16 cellular contexts compared by ENCODE assay signal in the genomic region with DNA sequence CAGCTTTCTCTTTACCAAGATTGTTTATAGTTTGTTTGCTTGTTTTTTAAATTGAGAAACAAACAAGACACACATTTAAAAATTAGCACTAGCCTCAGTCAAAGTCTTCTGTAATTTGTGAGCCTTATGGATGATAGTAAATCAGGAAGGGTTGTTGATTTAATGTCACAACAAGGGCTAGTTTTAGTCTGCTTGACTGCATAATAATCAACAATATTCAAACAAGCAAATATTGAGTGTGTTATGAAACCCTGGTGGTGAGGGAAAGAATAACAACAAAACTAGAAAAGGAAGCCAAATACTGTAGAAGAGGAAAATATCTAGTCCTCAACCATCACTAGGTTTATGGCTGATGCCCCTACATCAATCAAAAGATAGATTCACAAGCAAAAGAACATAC.
DNase-seq lines count a peak whose midpoint lies in the region; ATAC-seq and TF ChIP-seq lines count a peak whose summit lies in the region.
"Had no signal": no experiment of that assay in that cellular context is flagged by ENCODE, and none has a peak within 500 bp of the region (broad histone marks: within the 10 kb centered on the region; RNA-seq: fewer than 3 reads in every experiment).

No MANE protein-coding gene starts in this region.

- H3K27ac ChIP-seq in RWPE1 (no peak overlapping the region), foreskin keratinocyte (no peak overlapping the region)
- no peak overlapping the region for H3K27ac ChIP-seq in naive thymus-derived CD4-positive, alpha-beta T cell (ENCODE audit: low read depth, low read length)
- H3K27ac ChIP-seq: esophagus squamous epithelium had no signal

- H3K27me3 Mint-ChIP-seq in naive thymus-derived CD4-positive, alpha-beta T cell, result peaks cover 8 to 24% (median 10%) of the 10 kb centered on the region in 5 donors

- H3K27ac Mint-ChIP-seq in naive thymus-derived CD4-positive, alpha-beta T cell, result no peak overlapping the region
- H3K27ac Mint-ChIP-seq: T-cell had no signal

- intact Hi-C loops in naive thymus-derived CD4-positive, alpha-beta T cell (cut with micrococcal nuclease), result no loop called here

- H3K4me3 Mint-ChIP-seq in naive thymus-derived CD4-positive, alpha-beta T cell, result no peak overlapping the region
- H3K4me3 Mint-ChIP-seq: T-cell had no signal

- no peak for DNase-seq in BJ (ENCODE audit: low read depth)
- no peak for DNase-seq in RWPE1 (ENCODE audit: low spot score)
- DNase-seq in foreskin keratinocyte, result no peak
- DNase-seq in naive thymus-derived CD4-positive, alpha-beta T cell, result no peak
- DNase-seq in NCI-H2107 treated with DMSO at 0.1 percent for 48 hours (lab: John Stamatoyannopoulos, UW; ENCODE audit: unreplicated experiment), result no peak
- DNase-seq in HEK293T (ENCODE audit: extremely low spot score), result no peak
- DNase-seq: activated T-cell treated with anti-CD3 and anti-CD28 coated beads for 4 hours, esophagus squamous epithelium, KBM-7, NCI-H2029 treated with DMSO at 0.1 percent for 48 hours, T-cell had no signal

- peaks cover 0 to 1% (median 0%) of the 10 kb centered on the region in 11 donors for H3K9me3 Mint-ChIP-seq in naive thymus-derived CD4-positive, alpha-beta T cell
- H3K9me3 Mint-ChIP-seq: T-cell had no signal

- no peaks in the 10 kb centered on the region for H3K9me3 ChIP-seq in naive thymus-derived CD4-positive, alpha-beta T cell (ENCODE audit: control insufficient read depth in 2 of 3, low read length in 3 of 3)
- H3K9me3 ChIP-seq: esophagus squamous epithelium, neutrophil had no signal

- CTCF ChIA-PET in BJ (lab: Yijun Ruan, JAX) (no interaction called here), RWPE1 (lab: Yijun Ruan, JAX) (no interaction called here), HEK293T (lab: Yijun Ruan, JAX) (no interaction called here)
- CTCF ChIA-PET in naive thymus-derived CD4-positive, alpha-beta T cell (lab: Charles Lee), result no interaction called here

- H3K27me3 ChIP-seq in BJ (ENCODE audit: control insufficient read depth, insufficient read depth, low read length), result peaks cover 1% of the 10 kb centered on the region; the same call in 1 of the 2 replicates
- peaks cover 5% of the 10 kb centered on the region for H3K27me3 ChIP-seq in foreskin keratinocyte
- no peaks in the 10 kb centered on the region for H3K27me3 ChIP-seq in naive thymus-derived CD4-positive, alpha-beta T cell (ENCODE audit: control insufficient read depth in 2 of 2, insufficient read depth in 2 of 2, low read length in 2 of 2)
- H3K27me3 ChIP-seq: esophagus squamous epithelium, neutrophil had no signal

- no peak for ATAC-seq in foreskin keratinocyte
- ATAC-seq in naive thymus-derived CD4-positive, alpha-beta T cell, result no peak
- no peak for ATAC-seq in GM21447 (IDR thresholded peaks at IDR 0.05; ENCODE audit: unreplicated experiment)
- ATAC-seq: activated CD4-positive, CD25-positive, alpha-beta regulatory T cell treated with anti-CD3 and anti-CD28 coated beads, Interleukin-2, amount 50 U/mL, for 24 hours; T-cell had no signal

- no peaks in the 10 kb centered on the region for H3K4me1 Mint-ChIP-seq in naive thymus-derived CD4-positive, alpha-beta T cell
- H3K4me1 Mint-ChIP-seq: T-cell had no signal

- H3K4me1 ChIP-seq in foreskin keratinocyte, result no peaks in the 10 kb centered on the region
- H3K4me1 ChIP-seq in naive thymus-derived CD4-positive, alpha-beta T cell (ENCODE audit: control insufficient read depth in 2 of 2, insufficient read depth in 2 of 2, low read length in 2 of 2), result no peaks in the 10 kb centered on the region
- H3K4me1 ChIP-seq: esophagus squamous epithelium had no signal

- no peaks in the 10 kb centered on the region for H3K36me3 ChIP-seq in BJ (ENCODE audit: control insufficient read depth, insufficient read depth, low read length)
- no peaks in the 10 kb centered on the region for H3K36me3 ChIP-seq in naive thymus-derived CD4-positive, alpha-beta T cell (ENCODE audit: control insufficient read depth in 2 of 3, insufficient read depth in 3 of 3, low read length in 3 of 3)
- H3K36me3 ChIP-seq: esophagus squamous epithelium, neutrophil had no signal

- POLR2A ChIA-PET in BJ (lab: Charles Lee), result no interaction called here
- POLR2A ChIA-PET in RWPE1 (lab: Yijun Ruan, JAX; ENCODE audit: low non-redundant PET), result no interaction called here
- POLR2A ChIA-PET in naive thymus-derived CD4-positive, alpha-beta T cell (lab: Charles Lee), result no interaction called here
- POLR2A ChIA-PET in HEK293T (lab: Yijun Ruan, JAX), result no interaction called here

- 0 out of 2 replicates have a peak, but pooled peaks have one; percentile 9 for TF ChIP-seq CTCF in BJ (IDR thresholded peaks at IDR 0.05; ENCODE audit: insufficient read depth, low read depth, low read length)
- TF ChIP-seq CTCF in GM12873 (IDR thresholded peaks at IDR 0.05; ENCODE audit: insufficient read depth, low read depth, low read length, missing control alignments), result peak; percentile 38
- 0 out of 2 replicates have a peak, but pooled peaks have one; percentile 7 for TF ChIP-seq CTCF in RWPE1 (conservative IDR thresholded peaks at IDR 0.05; ENCODE audit: low read depth)
- TF ChIP-seq CTCF in foreskin keratinocyte (conservative IDR thresholded peaks at IDR 0.05), result peak; percentile 31

- no peaks in the 10 kb centered on the region for H3K36me3 Mint-ChIP-seq in naive thymus-derived CD4-positive, alpha-beta T cell
- H3K36me3 Mint-ChIP-seq: T-cell had no signal

- no peak overlapping the region for H3K4me3 ChIP-seq in BJ (ENCODE audit: low read depth, low read length)
- H3K4me3 ChIP-seq in naive thymus-derived CD4-positive, alpha-beta T cell (ENCODE audit: low read length), result no peak overlapping the region
- H3K4me3 ChIP-seq: esophagus squamous epithelium, lung had no signal

TF ChIP-seq in HEK293T, 16 proteins besides CTCF, POLR2A, EP300 and RAD21:
- no peak for TF ChIP-seq ZNF384 (IDR thresholded peaks at IDR 0.05)
- no peak for TF ChIP-seq SP1 (IDR thresholded peaks at IDR 0.05)
- TF ChIP-seq HDGF (IDR thresholded peaks at IDR 0.05; ENCODE audit: borderline replicate concordance), result no peak
- no peak for TF ChIP-seq LEF1 (IDR thresholded peaks at IDR 0.05; ENCODE audit: borderline replicate concordance)
- no peak for TF ChIP-seq ELF4 (IDR thresholded peaks at IDR 0.05)
- no peak for TF ChIP-seq FOXM1 (IDR thresholded peaks at IDR 0.05; ENCODE audit: borderline replicate concordance)
- TF ChIP-seq, protein P1, sequence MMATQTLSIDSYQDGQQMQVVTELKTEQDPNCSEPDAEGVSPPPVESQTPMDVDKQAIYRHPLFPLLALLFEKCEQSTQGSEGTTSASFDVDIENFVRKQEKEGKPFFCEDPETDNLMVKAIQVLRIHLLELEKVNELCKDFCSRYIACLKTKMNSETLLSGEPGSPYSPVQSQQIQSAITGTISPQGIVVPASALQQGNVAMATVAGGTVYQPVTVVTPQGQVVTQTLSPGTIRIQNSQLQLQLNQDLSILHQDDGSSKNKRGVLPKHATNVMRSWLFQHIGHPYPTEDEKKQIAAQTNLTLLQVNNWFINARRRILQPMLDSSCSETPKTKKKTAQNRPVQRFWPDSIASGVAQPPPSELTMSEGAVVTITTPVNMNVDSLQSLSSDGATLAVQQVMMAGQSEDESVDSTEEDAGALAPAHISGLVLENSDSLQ (IDR thresholded peaks at IDR 0.05), result no peak
- TF ChIP-seq NFRKB (IDR thresholded peaks at IDR 0.05), result no peak
- no peak for TF ChIP-seq TARDBP (IDR thresholded peaks at IDR 0.05)
